ENCODE assay signal across 15 cellular contexts in genomic region chr2:8984855-8985254, GRCh38. TPM values are rescaled to one million over a fixed set of nuclear protein-coding genes. Genes with fewer than 3 reads are reported as not detected.
DNase-seq lines count a peak whose midpoint lies in the region; ATAC-seq, FAIRE-seq and TF ChIP-seq lines count a peak whose summit lies in the region.
"Had no signal": no experiment of that assay in that cellular context is flagged by ENCODE, and none has a peak within 500 bp of the region (broad histone marks: within the 10 kb centered on the region; RNA-seq: fewer than 3 reads in every experiment).

No MANE protein-coding gene starts in this region.

- H4K20me1 ChIP-seq in astrocyte (ENCODE audit: insufficient read depth, low read length) = peaks cover 4% of the 10 kb centered on the region
- H4K20me1 ChIP-seq in H9 (ENCODE audit: control insufficient read depth, insufficient read depth, insufficient read length) = no peaks in the 10 kb centered on the region

- no peak overlapping the region for H2AK5ac ChIP-seq in H9 (ENCODE audit: insufficient read length, low read length)

- H2AFZ ChIP-seq in astrocyte (ENCODE audit: low read depth, low read length) (no peak overlapping the region), H9 (ENCODE audit: low read length) (no peak overlapping the region)

- H3K27ac ChIP-seq in astrocyte (ENCODE audit: low read depth, low read length) (peak overlapping the region; percentile 63), H9 (ENCODE audit: insufficient read length, low read depth, low read length) (no peak overlapping the region)
- H3K27ac ChIP-seq: psoas muscle had no signal

- no peaks in the 10 kb centered on the region for H3K36me3 ChIP-seq in astrocyte (ENCODE audit: insufficient read depth, low read length)

- H3K79me1 ChIP-seq in H9 (ENCODE audit: insufficient read depth, low read depth, low read length, poor library complexity, severe bottlenecking) = peaks cover 2% of the 10 kb centered on the region

- peak overlapping the region; percentile 63 for H3K4me2 ChIP-seq in astrocyte (ENCODE audit: low read length)
- no peak overlapping the region for H3K4me2 ChIP-seq in H9 (ENCODE audit: insufficient read depth, insufficient read length, low read length)

- no peak overlapping the region for H2BK20ac ChIP-seq in H9 (ENCODE audit: low read depth, low read length, poor library complexity, severe bottlenecking)

- H3K9me3 Mint-ChIP-seq in astrocyte (ENCODE audit: unreplicated experiment) (no peaks in the 10 kb centered on the region), neural crest cell (peaks cover 2% of the 10 kb centered on the region), H9 (no peaks in the 10 kb centered on the region)

- H3K4me1 Mint-ChIP-seq in astrocyte (ENCODE audit: low read depth, unreplicated experiment) (peaks cover 56% of the 10 kb centered on the region), neural crest cell (peaks cover 62% of the 10 kb centered on the region), H9 (peaks cover 25 to 34% of the 10 kb centered on the region in 2 experiments)

- no peak overlapping the region for H3T11ph ChIP-seq in H9 (ENCODE audit: low read length)

- no peak overlapping the region for H3K56ac ChIP-seq in H9 (ENCODE audit: insufficient read length, low read depth, low read length)

- no peak overlapping the region for H3K18ac ChIP-seq in H9 (ENCODE audit: insufficient read length, low read depth, low read length)

- ATAC-seq in HG02885 (IDR thresholded peaks at IDR 0.05; ENCODE audit: poor library complexity, unreplicated experiment) (peak; percentile 39), HG02973 (IDR thresholded peaks at IDR 0.05; ENCODE audit: unreplicated experiment) (no peak), HG02763 (IDR thresholded peaks at IDR 0.05; ENCODE audit: unreplicated experiment) (no peak), left cardiac atrium (no peak)
- ATAC-seq: psoas muscle had no signal

- no peaks in the 10 kb centered on the region for H3K23me2 ChIP-seq in H9 (ENCODE audit: insufficient read length, low read depth, low read length, poor library complexity, severe bottlenecking)

- H2BK120ac ChIP-seq in H9 (ENCODE audit: low read depth, low read length, poor library complexity, severe bottlenecking) = no peak overlapping the region

- H3K4me3 Mint-ChIP-seq in astrocyte (ENCODE audit: unreplicated experiment) (peak overlapping the region; percentile 22), neural crest cell (peak overlapping the region; percentile 18), H9 (no peak overlapping the region)

- no peak overlapping the region for H3K14ac ChIP-seq in H9 (ENCODE audit: insufficient read depth, low read length)

- H4K91ac ChIP-seq in H9 (ENCODE audit: insufficient read length, low read depth, low read length) = no peak overlapping the region

- H2BK15ac ChIP-seq in H9 (ENCODE audit: low read depth, low read length) = no peak overlapping the region

- no peak overlapping the region for H3K4me3 ChIP-seq in astrocyte (ENCODE audit: insufficient read depth, low read depth, low read length)
- H3K4me3 ChIP-seq: mucosa of descending colon, psoas muscle had no signal

- no peak overlapping the region for H4K8ac ChIP-seq in H9 (replicated peaks; ENCODE audit: insufficient read length, low read depth, low read length)

- H3K36me3 Mint-ChIP-seq in astrocyte (ENCODE audit: low read depth, unreplicated experiment) (no peaks in the 10 kb centered on the region), neural crest cell (ENCODE audit: low read depth) (peaks cover 2% of the 10 kb centered on the region), H9 (ENCODE audit: insufficient read depth in 1 of 3, low read depth in 3 of 3) (no peaks in the 10 kb centered on the region)

- no peak for TF ChIP-seq CTCF in astrocyte (IDR thresholded peaks at IDR 0.05; ENCODE audit: insufficient read depth, low read depth, low read length)
- TF ChIP-seq CTCF in neural crest cell (conservative IDR thresholded peaks at IDR 0.05) = no peak
- no peak for TF ChIP-seq CTCF in H9 (conservative IDR thresholded peaks at IDR 0.05)

- H3K9me3 ChIP-seq in astrocyte (ENCODE audit: insufficient read depth, low read depth, low read length) (no peaks in the 10 kb centered on the region), H9 (ENCODE audit: control insufficient read depth, low read depth, low read length) (no peaks in the 10 kb centered on the region)
- H3K9me3 ChIP-seq: mucosa of descending colon, psoas muscle had no signal

- H3K27me3 ChIP-seq in astrocyte (ENCODE audit: insufficient read depth, low read length) = no peaks in the 10 kb centered on the region
- H3K27me3 ChIP-seq in H9 (ENCODE audit: insufficient read depth, low read length) = no peaks in the 10 kb centered on the region

- WGBS in H9 (ENCODE audit: extremely low coverage, insufficient read length, low lambda C conversion rate) = no CpG with 5 or more reads among the region's 4 CpGs

- H3K27ac Mint-ChIP-seq in astrocyte (ENCODE audit: unreplicated experiment) = peak overlapping the region; percentile 23
- H3K27ac Mint-ChIP-seq in neural crest cell (ENCODE audit: unreplicated experiment) = peak overlapping the region; percentile 90
- no peak overlapping the region for H3K27ac Mint-ChIP-seq in H9

- H3K9ac ChIP-seq in astrocyte (ENCODE audit: low read length) = peak overlapping the region; percentile 20
- H3K9ac ChIP-seq in H9 (ENCODE audit: extremely low read depth, insufficient read length, low read length) = no peak overlapping the region

- H3K4ac ChIP-seq in H9 (ENCODE audit: low read depth, low read length) = no peak overlapping the region

- DNase-seq in GDM1 (lab: John Stamatoyannopoulos, UW) (peak; percentile 34), astrocyte (ENCODE audit: low read depth) (no peak), neural crest cell (ENCODE audit: low read depth, low spot score) (no peak), H9 (no peak), left cardiac atrium (no peak)
- DNase-seq: activated CD4-positive, CD25-positive, alpha-beta regulatory T cell; activated naive CD4-positive, alpha-beta T cell treated with Interleukin-2 at 50 U/mL for 16 hours; mucosa of descending colon; NCI-H1048; psoas muscle had no signal

- no peaks in the 10 kb centered on the region for H3K27me3 Mint-ChIP-seq in astrocyte (ENCODE audit: low read depth, unreplicated experiment)
- H3K27me3 Mint-ChIP-seq in neural crest cell (ENCODE audit: low read depth) = no peaks in the 10 kb centered on the region
- H3K27me3 Mint-ChIP-seq in H9 (ENCODE audit: low read depth) = no peaks in the 10 kb centered on the region

- H4K5ac ChIP-seq in H9 (ENCODE audit: insufficient read length, low read depth, low read length) = no peak overlapping the region

- no peak overlapping the region for H2BK12ac ChIP-seq in H9 (ENCODE audit: insufficient read length, low read depth, low read length)

- no peak for FAIRE-seq in astrocyte (lab: Jason Lieb, UNC)
- FAIRE-seq: bronchial epithelial cell, keratinocyte had no signal

- intact Hi-C loops in left cardiac atrium (cut with DNase I) = no loop called here

- H3K79me2 ChIP-seq in astrocyte (ENCODE audit: insufficient read depth, low read length) (peaks cover 94% of the 10 kb centered on the region), H9 (ENCODE audit: insufficient read depth, low read length) (no peaks in the 10 kb centered on the region; the same call in 1 of the 2 replicates)

- peaks cover 37% of the 10 kb centered on the region for H3K4me1 ChIP-seq in astrocyte (ENCODE audit: insufficient read depth, low read length)
- H3K4me1 ChIP-seq in H9 (ENCODE audit: insufficient read depth, low read length) = no peaks in the 10 kb centered on the region
- H3K4me1 ChIP-seq: psoas muscle had no signal

- H3K23ac ChIP-seq in H9 (ENCODE audit: insufficient read length, low read depth, low read length) = no peak overlapping the region

- H2BK5ac ChIP-seq in H9 (ENCODE audit: insufficient read length, low read length) = no peak overlapping the region

RNA-seq across cellular contexts. Expression of gene MBOAT2, which starts 18.6 kb away (rescaled TPM):
- total RNA-seq in astrocyte (54.6 and 58.0 TPM in 2 replicates), neural crest cell (53.1 and 58.7 TPM in 2 replicates), H9 (2021) (20.2 and 23.4 TPM in 2 replicates), left cardiac atrium (1 to 10 TPM; 6.7 to 8.8 TPM)

Comparison
In these comparisons a context has a peak if more than half of its experiments do, and no peak if none do; other contexts are left out.
1. H3K27ac Mint-ChIP-seq: peak in astrocyte (single experiment) and neural crest cell (single experiment); none in H9 (0 of 3).
2. H3K4me3 Mint-ChIP-seq: peak in astrocyte (single experiment) and neural crest cell (single experiment); none in H9 (0 of 2).